In genomic region chr7:55130554-55131198, GRCh38 we compare ENCODE assay signal across 9 cellular contexts.
DNase-seq lines count a peak whose midpoint lies in the region; ATAC-seq lines count a peak whose summit lies in the region.
"Had no signal": no experiment of that assay in that cellular context is flagged by ENCODE, and none has a peak within 500 bp of the region (broad histone marks: within the 10 kb centered on the region; RNA-seq: fewer than 3 reads in every experiment).

No MANE protein-coding gene starts in this region.

- H3K27ac ChIP-seq in subcutaneous abdominal adipose tissue (ENCODE audit: low read depth, low read length) = peak overlapping the region; percentile 88
- H3K27ac ChIP-seq: cardiac muscle cell had no signal

- no peaks in the 10 kb centered on the region for H3K9me3 Mint-ChIP-seq in activated T-helper 17 cell treated with anti-CD3 and anti-CD28 coated beads, Interleukin-2, amount 50 U/mL, for 72 hours
- no peaks in the 10 kb centered on the region for H3K9me3 Mint-ChIP-seq in activated T-helper 1 cell treated with anti-CD3 and anti-CD28 coated beads, Interleukin-12 subunit alpha, Interleukin-12 subunit beta, Interleukin-2, Interleukin-4 antibody, amounts not matched to agents 30 ng/mL and 10 ng/mL and 1 ng/mL, durations not matched to agents 14 hours and 24 hours and 36 hours

- H3K36me3 ChIP-seq in subcutaneous abdominal adipose tissue (ENCODE audit: control insufficient read depth in 5 of 5, insufficient read depth in 5 of 5, low read length in 5 of 5) = no peaks in the 10 kb centered on the region
- H3K36me3 ChIP-seq: cardiac muscle cell had no signal

- H3K4me3 ChIP-seq in subcutaneous abdominal adipose tissue (ENCODE audit: low read depth in 1 of 5, low read length in 5 of 5) = no peak overlapping the region
- H3K4me3 ChIP-seq: cardiac muscle cell had no signal

- peaks cover 17% of the 10 kb centered on the region for H3K27me3 Mint-ChIP-seq in activated T-helper 17 cell treated with anti-CD3 and anti-CD28 coated beads, Interleukin-2, amount 50 U/mL, for 72 hours
- peaks cover 6% of the 10 kb centered on the region for H3K27me3 Mint-ChIP-seq in activated T-helper 1 cell treated with anti-CD3 and anti-CD28 coated beads, Interleukin-12 subunit alpha, Interleukin-12 subunit beta, Interleukin-2, Interleukin-4 antibody, amounts not matched to agents 30 ng/mL and 10 ng/mL and 1 ng/mL, durations not matched to agents 14 hours and 24 hours and 36 hours (ENCODE audit: insufficient read depth)

- H3K9ac ChIP-seq in subcutaneous abdominal adipose tissue (ENCODE audit: low read length in 5 of 5) = peak overlapping the region; percentile 18 to 63 (median 36)

- no peaks in the 10 kb centered on the region for H3K27me3 ChIP-seq in subcutaneous abdominal adipose tissue (ENCODE audit: control insufficient read depth in 5 of 5, insufficient read depth in 4 of 5, low read length in 5 of 5)
- H3K27me3 ChIP-seq: cardiac muscle cell had no signal

- DNase-seq in HCEC 1CT (peak; percentile 91), inferior parietal cortex (ENCODE audit: extremely low spot score) (peak; percentile 42), HuH-7.5 (ENCODE audit: low spot score) (no peak), G401 (ENCODE audit: low spot score) (no peak)
- no peak for DNase-seq in activated T-helper 1 cell treated with anti-CD3 and anti-CD28 coated beads, Interleukin-12 subunit alpha, Interleukin-12 subunit beta, Interleukin-2, Interleukin-4 antibody, amounts not matched to agents 30 ng/mL and 10 ng/mL and 1 ng/mL, durations not matched to agents 14 hours and 24 hours and 36 hours (ENCODE audit: low spot score)

- no peak overlapping the region for H3K4me3 Mint-ChIP-seq in activated T-helper 17 cell treated with anti-CD3 and anti-CD28 coated beads, Interleukin-2, amount 50 U/mL, for 72 hours
- no peak overlapping the region for H3K4me3 Mint-ChIP-seq in activated T-helper 1 cell treated with anti-CD3 and anti-CD28 coated beads, Interleukin-12 subunit alpha, Interleukin-12 subunit beta, Interleukin-2, Interleukin-4 antibody, amounts not matched to agents 30 ng/mL and 10 ng/mL and 1 ng/mL, durations not matched to agents 14 hours and 24 hours and 36 hours

- in situ Hi-C loops in G401 (cut with HindIII; ENCODE audit: low sequenced_read_pairs) = no loop called here

- H3K4me1 ChIP-seq in subcutaneous abdominal adipose tissue (ENCODE audit: control insufficient read depth in 5 of 5, insufficient read depth in 5 of 5, low read length in 5 of 5) = peaks cover 6 to 65% (median 64%) of the 10 kb centered on the region in 5 donors

- H3K36me3 Mint-ChIP-seq in activated T-helper 17 cell treated with anti-CD3 and anti-CD28 coated beads, Interleukin-2, amount 50 U/mL, for 72 hours (ENCODE audit: low read depth) = no peaks in the 10 kb centered on the region
- H3K36me3 Mint-ChIP-seq in activated T-helper 1 cell treated with anti-CD3 and anti-CD28 coated beads, Interleukin-12 subunit alpha, Interleukin-12 subunit beta, Interleukin-2, Interleukin-4 antibody, amounts not matched to agents 30 ng/mL and 10 ng/mL and 1 ng/mL, durations not matched to agents 14 hours and 24 hours and 36 hours (ENCODE audit: low read depth) = peaks cover 1% of the 10 kb centered on the region

- H3K27ac Mint-ChIP-seq in activated T-helper 17 cell treated with anti-CD3 and anti-CD28 coated beads, Interleukin-2, amount 50 U/mL, for 72 hours = no peak overlapping the region
- no peak overlapping the region for H3K27ac Mint-ChIP-seq in activated T-helper 1 cell treated with anti-CD3 and anti-CD28 coated beads, Interleukin-12 subunit alpha, Interleukin-12 subunit beta, Interleukin-2, Interleukin-4 antibody, amounts not matched to agents 30 ng/mL and 10 ng/mL and 1 ng/mL, durations not matched to agents 14 hours and 24 hours and 36 hours

- no peaks in the 10 kb centered on the region for H3K9me3 ChIP-seq in subcutaneous abdominal adipose tissue (ENCODE audit: control insufficient read depth in 5 of 5, low read length in 5 of 5)

- peak; percentile 38 for ATAC-seq in activated T-helper 17 cell treated with anti-CD3 and anti-CD28 coated beads, Interleukin-2, amount 50 U/mL, for 72 hours (replicated peaks)
- ATAC-seq in GM18502 (IDR thresholded peaks at IDR 0.05; ENCODE audit: poor library complexity, unreplicated experiment) = no peak

- intact Hi-C loops in activated T-helper 1 cell treated with anti-CD3 and anti-CD28 coated beads, Interleukin-12 subunit alpha, Interleukin-12 subunit beta, Interleukin-2, Interleukin-4 antibody, amounts not matched to agents 30 ng/mL and 10 ng/mL and 1 ng/mL, durations not matched to agents 14 hours and 24 hours and 36 hours (cut with micrococcal nuclease) = loop anchor here (1.0 to 10.0 kb wide), 3 partner anchors 124 to 179 kb away; no protein-coding TSS in a partner anchor

- H3K4me1 Mint-ChIP-seq in activated T-helper 17 cell treated with anti-CD3 and anti-CD28 coated beads, Interleukin-2, amount 50 U/mL, for 72 hours = peaks cover 12% of the 10 kb centered on the region
- H3K4me1 Mint-ChIP-seq in activated T-helper 1 cell treated with anti-CD3 and anti-CD28 coated beads, Interleukin-12 subunit alpha, Interleukin-12 subunit beta, Interleukin-2, Interleukin-4 antibody, amounts not matched to agents 30 ng/mL and 10 ng/mL and 1 ng/mL, durations not matched to agents 14 hours and 24 hours and 36 hours (ENCODE audit: low read depth) = peaks cover 22% of the 10 kb centered on the region

Comparison
In these comparisons a context has a peak if more than half of its experiments do, and no peak if none do; other contexts are left out.
1. DNase-seq: peak in HCEC 1CT (single experiment) and inferior parietal cortex (single experiment); none in activated T-helper 1 cell treated with anti-CD3 and anti-CD28 coated beads, Interleukin-12 subunit alpha, Interleukin-12 subunit beta, Interleukin-2, Interleukin-4 antibody, amounts not matched to agents 30 ng/mL and 10 ng/mL and 1 ng/mL, durations not matched to agents 14 hours and 24 hours and 36 hours (single experiment), HuH-7.5 (single experiment) and G401 (single experiment).